In the genomic region with DNA sequence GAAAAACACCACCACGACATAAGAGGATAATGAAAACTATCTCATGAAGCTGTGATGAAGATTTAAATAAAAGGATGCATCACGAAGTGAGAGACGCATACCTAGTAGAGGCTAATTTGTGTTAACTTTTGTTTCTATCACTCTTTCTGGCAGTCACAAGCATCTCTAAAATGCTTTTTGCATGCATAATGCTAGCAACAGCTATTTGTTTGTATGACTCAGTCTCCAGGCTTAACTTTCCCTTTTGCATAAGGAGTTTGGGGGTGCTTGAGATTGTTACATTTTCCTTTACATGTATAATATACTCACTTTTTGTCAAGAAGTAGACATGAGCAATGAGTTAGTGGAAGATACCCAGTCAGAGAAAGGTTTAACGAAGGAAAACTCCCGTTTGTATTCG, we compare ENCODE assay signal across 25 cellular contexts.
DNase-seq lines count a peak whose midpoint lies in the region; ATAC-seq, FAIRE-seq and TF ChIP-seq lines count a peak whose summit lies in the region.
"Had no signal": no experiment of that assay in that cellular context is flagged by ENCODE, and none has a peak within 500 bp of the region (broad histone marks: within the 10 kb centered on the region; RNA-seq: fewer than 3 reads in every experiment).

No MANE protein-coding gene starts in this region.

- peaks cover 5% of the 10 kb centered on the region; the same call in 1 of the 2 replicates for H3K4me1 Mint-ChIP-seq in HFFc6 (ENCODE audit: low read depth)
- H3K4me1 Mint-ChIP-seq in neural crest cell, result no peaks in the 10 kb centered on the region
- H3K4me1 Mint-ChIP-seq in glutamatergic neuron (ENCODE audit: low read depth, unreplicated experiment), result peaks cover 6% of the 10 kb centered on the region
- H3K4me1 Mint-ChIP-seq: activated CD4-positive, alpha-beta T cell treated with anti-CD3 and anti-CD28 coated beads for 36 hours had no signal

- H3K27me3 Mint-ChIP-seq in HFFc6 (ENCODE audit: insufficient read depth) (no peaks in the 10 kb centered on the region), neural crest cell (ENCODE audit: low read depth) (no peaks in the 10 kb centered on the region), glutamatergic neuron (ENCODE audit: unreplicated experiment) (no peaks in the 10 kb centered on the region)
- H3K27me3 Mint-ChIP-seq: activated CD4-positive, alpha-beta T cell treated with anti-CD3 and anti-CD28 coated beads for 36 hours; T-helper 17 cell had no signal

- no peaks in the 10 kb centered on the region for H3K9me3 ChIP-seq in endothelial cell of umbilical vein (replicated peaks; ENCODE audit: control insufficient read depth, insufficient read depth, low read length)
- H3K9me3 ChIP-seq: ascending aorta, gastroesophageal sphincter, neutrophil, uterus had no signal

- H3K36me3 ChIP-seq in endothelial cell of umbilical vein (ENCODE audit: control insufficient read depth in 2 of 2, extremely low read depth in 1 of 2, insufficient read depth in 2 of 2, low read length in 2 of 2), result no peaks in the 10 kb centered on the region
- H3K36me3 ChIP-seq: ascending aorta, gastroesophageal sphincter, uterus had no signal

- H3K36me3 Mint-ChIP-seq in HFFc6 (ENCODE audit: low read depth) (peaks cover 6% of the 10 kb centered on the region; the same call in 1 of the 2 replicates), neural crest cell (ENCODE audit: low read depth) (peaks cover 2% of the 10 kb centered on the region), glutamatergic neuron (ENCODE audit: unreplicated experiment) (no peaks in the 10 kb centered on the region)

- dilution Hi-C loops in endothelial cell of umbilical vein (cut with MboI; ENCODE audit: extremely low pct_ligation_motif_present, low sequenced_read_pairs), result no loop called here

- H3K27me3 ChIP-seq in endothelial cell of umbilical vein (ENCODE audit: control insufficient read depth in 2 of 2, insufficient read depth in 2 of 2, low read length in 2 of 2), result no peaks in the 10 kb centered on the region
- H3K27me3 ChIP-seq: ascending aorta, gastroesophageal sphincter, neutrophil, uterus had no signal

- peak overlapping the region; percentile 80 for H3K27ac ChIP-seq in endothelial cell of umbilical vein (ENCODE audit: insufficient read depth, low read depth, low read length)
- H3K27ac ChIP-seq: ascending aorta, C4-2B, neutrophil, RWPE1 had no signal

- DNase-seq in AG08395 (ENCODE audit: low spot score) (peak; percentile 28), HFFc6 (peak; percentile 19), endothelial cell of umbilical vein (ENCODE audit: low read depth, low spot score) (no peak), neural crest cell (ENCODE audit: low read depth, low spot score) (no peak), NCI-H2029 (lab: John Stamatoyannopoulos, UW) (no peak), anterior cingulate cortex (lab: John Stamatoyannopoulos, UW) (no peak), glutamatergic neuron (no peak)
- DNase-seq: activated CD4-positive, alpha-beta T cell treated with anti-CD3 and anti-CD28 coated beads for 36 hours; activated naive CD4-positive, alpha-beta T cell treated with anti-CD3 and anti-CD28 coated beads, Interleukin-2, amount 50 U/mL, for 16 hours; activated T-cell treated with anti-CD3 and anti-CD28 coated beads, Interleukin-2, amount 50 U/mL, for 48 hours; cerebellar nuclear complex; kidney; NCI-H1092 treated with DMSO at 0.1 percent for 48 hours; NCI-H1930; NCI-H69; T-helper 17 cell had no signal

- intact Hi-C loops in endothelial cell of umbilical vein (cut with micrococcal nuclease), result loop anchor here (1.0 to 10.0 kb wide), 4 partner anchors 41 to 940 kb away; partner anchors contain the start of genes NTPCR and SIPA1L2

- CTCF ChIA-PET in endothelial cell of umbilical vein (lab: Charles Lee), result interaction anchor here (0.6 kb wide), 1 partner anchor 230 kb away, joined by 3 read pairs; no protein-coding TSS in a partner anchor

- POLR2A ChIA-PET in endothelial cell of umbilical vein (lab: Charles Lee), result no interaction called here

- no peak overlapping the region for H3K4me3 ChIP-seq in endothelial cell of umbilical vein (replicated peaks in 1 of 3; ENCODE audit: insufficient read depth in 1 of 3, low read depth in 1 of 3, low read length in 3 of 3)
- H3K4me3 ChIP-seq: ascending aorta, gastroesophageal sphincter, lung, uterus had no signal

- no peaks in the 10 kb centered on the region for H4K20me1 ChIP-seq in endothelial cell of umbilical vein (replicated peaks; ENCODE audit: control insufficient read depth, extremely low read depth, insufficient read depth, low read length)

- H3K79me2 ChIP-seq in endothelial cell of umbilical vein (ENCODE audit: control insufficient read depth, insufficient read depth, low read length), result no peaks in the 10 kb centered on the region

- peaks cover 27% of the 10 kb centered on the region for H3K4me1 ChIP-seq in endothelial cell of umbilical vein (ENCODE audit: control insufficient read depth, extremely low read depth, insufficient read depth, low read length)
- H3K4me1 ChIP-seq: ascending aorta, uterus had no signal

- no peak for TF ChIP-seq CTCF in HFFc6 (IDR thresholded peaks at IDR 0.05)
- no peak for TF ChIP-seq CTCF in endothelial cell of umbilical vein (IDR thresholded peaks at IDR 0.05; ENCODE audit: extremely low read depth in 1 of 2, insufficient read depth in 1 of 2, low read depth in 1 of 2, low read length in 2 of 2)
- TF ChIP-seq CTCF in neural crest cell (conservative IDR thresholded peaks at IDR 0.05), result no peak
- no peak for TF ChIP-seq CTCF in glutamatergic neuron (IDR thresholded peaks at IDR 0.05; ENCODE audit: partially characterized antibody, unreplicated experiment)

- BruUV-seq in endothelial cell of umbilical vein (replicated peaks; lab: Mats Ljungman, UMichigan), result no TSS peak

- no peak overlapping the region for H3K4me2 ChIP-seq in endothelial cell of umbilical vein (ENCODE audit: insufficient read depth, low read length)

- H3K9me3 Mint-ChIP-seq in HFFc6 (peaks cover 13% of the 10 kb centered on the region), neural crest cell (no peaks in the 10 kb centered on the region), glutamatergic neuron (ENCODE audit: unreplicated experiment) (peaks cover 2% of the 10 kb centered on the region)

- no peak for ATAC-seq in HG03565 (IDR thresholded peaks at IDR 0.05; ENCODE audit: unreplicated experiment)
- ATAC-seq: activated CD4-positive, alpha-beta T cell treated with anti-CD3 and anti-CD28 coated beads for 36 hours; T-helper 17 cell had no signal

- H3K9me1 ChIP-seq in endothelial cell of umbilical vein (replicated peaks; ENCODE audit: control insufficient read depth, extremely low read depth, insufficient read depth, low read length), result no peaks in the 10 kb centered on the region

- H3K4me3 Mint-ChIP-seq in HFFc6 (no peak overlapping the region), neural crest cell (no peak overlapping the region), glutamatergic neuron (ENCODE audit: unreplicated experiment) (no peak overlapping the region)
- H3K4me3 Mint-ChIP-seq: activated CD4-positive, alpha-beta T cell treated with anti-CD3 and anti-CD28 coated beads for 36 hours; T-helper 17 cell had no signal

- no peak for TF ChIP-seq POLR2A in endothelial cell of umbilical vein (IDR thresholded peaks at IDR 0.05; ENCODE audit: low read depth, low read length)

- H3K9ac ChIP-seq in endothelial cell of umbilical vein (replicated peaks; ENCODE audit: extremely low read depth, insufficient read depth, low read length), result no peak overlapping the region

- no peak overlapping the region for H2AFZ ChIP-seq in endothelial cell of umbilical vein (ENCODE audit: low read depth, low read length)

- FAIRE-seq in endothelial cell of umbilical vein (lab: Jason Lieb, UNC), result no peak
- FAIRE-seq: kidney had no signal

- 0 out of 2 replicates have a peak overlapping the region, but pooled peaks have one; percentile 34 for H3K27ac Mint-ChIP-seq in HFFc6
- H3K27ac Mint-ChIP-seq in neural crest cell (ENCODE audit: unreplicated experiment), result peak overlapping the region; percentile 77
- no peak overlapping the region for H3K27ac Mint-ChIP-seq in glutamatergic neuron (ENCODE audit: unreplicated experiment)
- H3K27ac Mint-ChIP-seq: activated CD4-positive, alpha-beta T cell treated with anti-CD3 and anti-CD28 coated beads for 36 hours; progenitor cell of endocrine pancreas; T-helper 17 cell had no signal

TF ChIP-seq in endothelial cell of umbilical vein, 7 proteins besides CTCF, POLR2A, EP300 and RAD21:
- TF ChIP-seq, protein P1, sequence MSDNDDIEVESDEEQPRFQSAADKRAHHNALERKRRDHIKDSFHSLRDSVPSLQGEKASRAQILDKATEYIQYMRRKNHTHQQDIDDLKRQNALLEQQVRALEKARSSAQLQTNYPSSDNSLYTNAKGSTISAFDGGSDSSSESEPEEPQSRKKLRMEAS (IDR thresholded peaks at IDR 0.05; ENCODE audit: insufficient read depth, insufficient read length), result no peak
- no peak for TF ChIP-seq FOS (IDR thresholded peaks at IDR 0.05; ENCODE audit: borderline replicate concordance, insufficient read depth, low read length)
- TF ChIP-seq GATA2 (IDR thresholded peaks at IDR 0.05; ENCODE audit: insufficient read depth, insufficient read length, low read depth, low read length), result no peak
- no peak for TF ChIP-seq JUN (IDR thresholded peaks at IDR 0.05; ENCODE audit: borderline replicate concordance, insufficient read depth, insufficient read length, low read depth)
- no peak for TF ChIP-seq POLR2AphosphoS5 (IDR thresholded peaks at IDR 0.05; ENCODE audit: insufficient read depth, low read depth, low read length)
- no peak for TF ChIP-seq EZH2 (IDR thresholded peaks at IDR 0.05; ENCODE audit: borderline replicate concordance, low read depth, low read length, severe bottlenecking)
- TF ChIP-seq MYC (IDR thresholded peaks at IDR 0.05; ENCODE audit: low read depth, low read length), result no peak

Comparison
In these comparisons a context has a peak if more than half of its experiments do, and no peak if none do; other contexts are left out.
1. DNase-seq: peak in AG08395 (single experiment) and HFFc6 (single experiment); none in endothelial cell of umbilical vein (single experiment), neural crest cell (single experiment), NCI-H2029 (single experiment), anterior cingulate cortex (0 of 58) and glutamatergic neuron (single experiment).